Comparison of ENCODE assay signal across 29 cellular contexts in the genomic region with DNA sequence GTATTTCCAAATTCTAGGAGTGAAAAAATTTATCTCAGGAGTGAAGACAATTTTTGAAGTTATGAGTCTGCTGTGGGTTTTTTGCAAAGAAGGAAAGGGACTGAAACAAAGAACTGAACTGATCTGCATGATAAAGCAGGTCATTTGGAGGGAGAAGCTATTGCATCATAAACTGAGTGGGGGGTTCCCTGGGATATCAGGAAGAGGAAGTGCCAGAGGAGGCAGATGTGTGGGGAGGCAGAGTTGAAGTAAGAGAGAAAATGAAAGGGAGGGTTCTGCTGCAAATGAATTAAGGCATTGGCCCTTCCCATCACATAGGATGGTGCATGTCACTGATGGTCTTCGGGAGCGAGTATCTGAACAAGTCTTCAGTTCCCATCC.
DNase-seq lines count a peak whose midpoint lies in the region; ATAC-seq, FAIRE-seq and TF ChIP-seq lines count a peak whose summit lies in the region.
"Had no signal": no experiment of that assay in that cellular context is flagged by ENCODE, and none has a peak within 500 bp of the region (broad histone marks: within the 10 kb centered on the region; RNA-seq: fewer than 3 reads in every experiment).

No MANE protein-coding gene starts in this region.

- H3K9me3 ChIP-seq in K562 (replicated peaks; ENCODE audit: control insufficient read depth, insufficient read depth, low read depth, low read length) (no peaks in the 10 kb centered on the region), gastroesophageal sphincter (peaks cover 0 to 12% (median 0%) of the 10 kb centered on the region in 3 donors)

- POLR2A ChIA-PET in K562 (lab: Yijun Ruan, JAX): no interaction called here

- no peak overlapping the region for H2AFZ ChIP-seq in K562 (ENCODE audit: low read depth, low read length)
- H2AFZ ChIP-seq: neural progenitor cell had no signal

- no peaks in the 10 kb centered on the region for H3K4me1 Mint-ChIP-seq in activated T-cell treated with anti-CD3 and anti-CD28 coated beads, Interleukin-2, amount 50 U/mL, for 72 hours (ENCODE audit: low read depth)
- H3K4me1 Mint-ChIP-seq: activated CD4-positive, alpha-beta memory T cell treated with anti-CD3 and anti-CD28 coated beads, Interleukin-2, amount 10 ng/mL, durations not matched to agents 7 days and 5 days; activated naive CD4-positive, alpha-beta T cell treated with anti-CD3 and anti-CD28 coated beads, Interleukin-2, amount 50 U/mL, for 24 hours; B cell had no signal

- FAIRE-seq in K562 (lab: Jason Lieb, UNC): no peak
- FAIRE-seq: bronchial epithelial cell, colon had no signal

- no peaks in the 10 kb centered on the region for H3K9me1 ChIP-seq in K562 (ENCODE audit: control insufficient read depth, insufficient read depth, low read length)

- peak overlapping the region; percentile 12 for H3K27ac Mint-ChIP-seq in activated T-cell treated with anti-CD3 and anti-CD28 coated beads, Interleukin-2, amount 50 U/mL, for 72 hours
- H3K27ac Mint-ChIP-seq: activated CD4-positive, alpha-beta memory T cell treated with anti-CD3 and anti-CD28 coated beads, Interleukin-2, amount 10 ng/mL, durations not matched to agents 7 days and 5 days; activated naive CD4-positive, alpha-beta T cell treated with anti-CD3 and anti-CD28 coated beads, Interleukin-2, amount 50 U/mL, for 24 hours; activated T-helper 2 cell treated with anti-CD3 and anti-CD28 coated beads, Interferon-gamma antibody, Interleukin-2, Interleukin-4, amounts not matched to agents 10 μg/mL and 5 μg/mL and 100 μg/mL, durations not matched to agents 14 hours and 24 hours and 36 hours; B cell; neural progenitor cell had no signal

- no peaks in the 10 kb centered on the region for H3K27me3 ChIP-seq in K562 (ENCODE audit: control insufficient read depth in 2 of 2, insufficient read depth in 2 of 2, low read length in 2 of 2)
- peaks cover 6% of the 10 kb centered on the region for H3K27me3 ChIP-seq in gastroesophageal sphincter
- H3K27me3 ChIP-seq: neural progenitor cell, tibial nerve had no signal

- H3K4me3 ChIP-seq in K562: no peak overlapping the region
- no peak overlapping the region for H3K4me3 ChIP-seq in gastroesophageal sphincter
- H3K4me3 ChIP-seq: heart right ventricle, lung, neural progenitor cell, spleen, tibial nerve had no signal

- no peaks in the 10 kb centered on the region for H3K36me3 Mint-ChIP-seq in activated T-cell treated with anti-CD3 and anti-CD28 coated beads, Interleukin-2, amount 50 U/mL, for 72 hours (ENCODE audit: insufficient read depth in 2 of 2)
- H3K36me3 Mint-ChIP-seq: neural progenitor cell had no signal

- H3K27me3 Mint-ChIP-seq in activated T-cell treated with anti-CD3 and anti-CD28 coated beads, Interleukin-2, amount 50 U/mL, for 72 hours (ENCODE audit: low read depth): peaks cover 23% of the 10 kb centered on the region

- H3K9me3 Mint-ChIP-seq in activated T-cell treated with anti-CD3 and anti-CD28 coated beads, Interleukin-2, amount 50 U/mL, for 72 hours: no peaks in the 10 kb centered on the region
- H3K9me3 Mint-ChIP-seq: activated CD4-positive, alpha-beta memory T cell treated with anti-CD3 and anti-CD28 coated beads, Interleukin-2, amount 10 ng/mL, durations not matched to agents 7 days and 5 days; activated T-helper 2 cell treated with anti-CD3 and anti-CD28 coated beads, Interferon-gamma antibody, Interleukin-2, Interleukin-4, amounts not matched to agents 10 μg/mL and 5 μg/mL and 100 μg/mL, durations not matched to agents 14 hours and 24 hours and 36 hours; neural progenitor cell had no signal

- no peak for TF ChIP-seq RAD21 in K562 (CRISPR knock-in tag; conservative IDR thresholded peaks at IDR 0.05 in 1 of 2, IDR thresholded peaks at IDR 0.05 in 1 of 2)

- no peaks in the 10 kb centered on the region for H4K20me1 ChIP-seq in K562 (replicated peaks; ENCODE audit: control insufficient read depth, insufficient read depth, low read length)

- H3K27ac ChIP-seq in K562 (ENCODE audit: extremely low read depth, low read depth, low read length) (no peak overlapping the region), gastroesophageal sphincter (no peak overlapping the region)
- H3K27ac ChIP-seq: heart right ventricle, HL-60, neural progenitor cell, spleen, tibial nerve had no signal

- no peak for TF ChIP-seq CTCF in K562 (IDR thresholded peaks at IDR 0.05 in 2 of 3, conservative IDR thresholded peaks at IDR 0.05 in 1 of 3; ENCODE audit: insufficient read depth in 2 of 3, low read depth in 1 of 3, low read length in 3 of 3)
- TF ChIP-seq CTCF in gastroesophageal sphincter (IDR thresholded peaks at IDR 0.05): no peak

- H3K4me1 ChIP-seq in K562 (replicated peaks in 1 of 2; ENCODE audit: control insufficient read depth in 2 of 2, insufficient read depth in 2 of 2, low read length in 2 of 2): no peaks in the 10 kb centered on the region
- no peaks in the 10 kb centered on the region for H3K4me1 ChIP-seq in gastroesophageal sphincter
- H3K4me1 ChIP-seq: heart right ventricle, spleen, tibial nerve had no signal

- intact Hi-C loops in K562 (cut with micrococcal nuclease): no loop called here

- no peaks in the 10 kb centered on the region for H3K79me2 ChIP-seq in K562 (ENCODE audit: control insufficient read depth, insufficient read depth, low read length)

- no peak for DNase-seq in activated T-cell treated with anti-CD3 and anti-CD28 coated beads, Interleukin-2, amount 50 U/mL, for 72 hours
- DNase-seq in activated T-cell treated with anti-CD3 and anti-CD28 coated beads for 4 hours: no peak
- DNase-seq in MV-4-11 (lab: John Stamatoyannopoulos, UW): peak; percentile 66
- no peak for DNase-seq in K562 (ENCODE audit: extremely low read depth in 1 of 4, low spot score in 3 of 4)
- DNase-seq in ureter (ENCODE audit: low spot score): no peak
- DNase-seq in middle frontal gyrus (ENCODE audit: extremely low spot score, low spot score): no peak
- DNase-seq: activated CD4-positive, alpha-beta memory T cell treated with anti-CD3 and anti-CD28 coated beads, Interleukin-2, amount 10 ng/mL, durations not matched to agents 7 days and 5 days; activated CD8-positive, alpha-beta memory T cell treated with anti-CD3 and anti-CD28 coated beads, Interleukin-2, amount 50 U/mL, for 48 hours; DMS79; effector CD4-positive, alpha-beta T cell; GF-D8; heart right ventricle; NCI-H2107; NCI-H748 treated with DMSO at 0.1 percent for 48 hours; right cardiac atrium; spleen; T-helper 9 cell had no signal

- 0% methylated on average over 2 of the region's 2 CpGs for WGBS in K562 (ENCODE audit: insufficient coverage, low coverage, missing lambda C conversion rate)
- 73 to 100% methylated on average over 1 to 2 of the region's 2 CpGs for WGBS in gastroesophageal sphincter (ENCODE audit: low coverage in 1 of 2), 2 donors

- no peak overlapping the region for H3K4me3 Mint-ChIP-seq in activated T-cell treated with anti-CD3 and anti-CD28 coated beads, Interleukin-2, amount 50 U/mL, for 72 hours
- H3K4me3 Mint-ChIP-seq: activated CD4-positive, alpha-beta memory T cell treated with anti-CD3 and anti-CD28 coated beads, Interleukin-2, amount 10 ng/mL, durations not matched to agents 7 days and 5 days; activated naive CD4-positive, alpha-beta T cell treated with anti-CD3 and anti-CD28 coated beads, Interleukin-2, amount 50 U/mL, for 24 hours; B cell; neural progenitor cell had no signal

- TF ChIP-seq EP300 in K562 (IDR thresholded peaks at IDR 0.05; ENCODE audit: low read length): no peak
- no peak for TF ChIP-seq EP300 in gastroesophageal sphincter (IDR thresholded peaks at IDR 0.05)

- in situ Hi-C loops in K562 (cut with MboI): no loop called here

- CTCF ChIA-PET in K562 (lab: Yijun Ruan, JAX; ENCODE audit: low intra/inter-chr PET ratio): no interaction called here

- no peak for ATAC-seq in activated T-cell treated with anti-CD3 and anti-CD28 coated beads, Interleukin-2, amount 50 U/mL, for 72 hours (replicated peaks in 1 of 2)
- ATAC-seq in K562 (no peak), gastroesophageal sphincter (no peak), GM18498 (IDR thresholded peaks at IDR 0.05; ENCODE audit: unreplicated experiment) (no peak)
- ATAC-seq: heart right ventricle, right cardiac atrium, SK-N-SH treated with all-trans-retinoic acid at 6 μM for 48 hours had no signal

- no peak overlapping the region for H3K4me2 ChIP-seq in K562 (ENCODE audit: insufficient read depth, low read length)
- H3K4me2 ChIP-seq: neural progenitor cell had no signal

- no TSS peak for BruUV-seq in K562 (replicated peaks; lab: Mats Ljungman, UMichigan)

- TF ChIP-seq POLR2A in K562 (conservative IDR thresholded peaks at IDR 0.05) (no peak), gastroesophageal sphincter (IDR thresholded peaks at IDR 0.05) (no peak)

- H3K36me3 ChIP-seq in K562 (ENCODE audit: control insufficient read depth, insufficient read depth, low read length) (no peaks in the 10 kb centered on the region), gastroesophageal sphincter (no peaks in the 10 kb centered on the region)
- H3K36me3 ChIP-seq: heart right ventricle, spleen, tibial nerve had no signal

- H3K9ac ChIP-seq in K562 (ENCODE audit: insufficient read depth in 1 of 2, low read depth in 2 of 2, low read length in 2 of 2): no peak overlapping the region
- H3K9ac ChIP-seq: neural progenitor cell had no signal

TF ChIP-seq in K562, 482 proteins besides CTCF, POLR2A, EP300 and RAD21 (continues in another document):
- TF ChIP-seq SPI1 (IDR thresholded peaks at IDR 0.05; ENCODE audit: borderline replicate concordance, low read depth, low read length) (peak; percentile 75; the same call in 1 of the 2 replicates), JUNB (CRISPR knock-in tag; conservative IDR thresholded peaks at IDR 0.05) (no peak), CEBPB (tag; IDR thresholded peaks at IDR 0.05) (peak; percentile 62), XRCC4 (IDR thresholded peaks at IDR 0.05; ENCODE audit: extremely low read depth, insufficient read depth, insufficient read length) (no peak)
- TF ChIP-seq, protein P1, sequence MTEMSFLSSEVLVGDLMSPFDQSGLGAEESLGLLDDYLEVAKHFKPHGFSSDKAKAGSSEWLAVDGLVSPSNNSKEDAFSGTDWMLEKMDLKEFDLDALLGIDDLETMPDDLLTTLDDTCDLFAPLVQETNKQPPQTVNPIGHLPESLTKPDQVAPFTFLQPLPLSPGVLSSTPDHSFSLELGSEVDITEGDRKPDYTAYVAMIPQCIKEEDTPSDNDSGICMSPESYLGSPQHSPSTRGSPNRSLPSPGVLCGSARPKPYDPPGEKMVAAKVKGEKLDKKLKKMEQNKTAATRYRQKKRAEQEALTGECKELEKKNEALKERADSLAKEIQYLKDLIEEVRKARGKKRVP (CRISPR knock-in tag; IDR thresholded peaks at IDR 0.05): peak; percentile 83
- TF ChIP-seq, protein P2, sequence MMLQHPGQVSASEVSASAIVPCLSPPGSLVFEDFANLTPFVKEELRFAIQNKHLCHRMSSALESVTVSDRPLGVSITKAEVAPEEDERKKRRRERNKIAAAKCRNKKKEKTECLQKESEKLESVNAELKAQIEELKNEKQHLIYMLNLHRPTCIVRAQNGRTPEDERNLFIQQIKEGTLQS (IDR thresholded peaks at IDR 0.05): peak; percentile 58
- TF ChIP-seq, protein P2 (CRISPR knock-in tag; conservative IDR thresholded peaks at IDR 0.05): no peak
